ENCODE assay signal across 8 cellular contexts in the genomic region with DNA sequence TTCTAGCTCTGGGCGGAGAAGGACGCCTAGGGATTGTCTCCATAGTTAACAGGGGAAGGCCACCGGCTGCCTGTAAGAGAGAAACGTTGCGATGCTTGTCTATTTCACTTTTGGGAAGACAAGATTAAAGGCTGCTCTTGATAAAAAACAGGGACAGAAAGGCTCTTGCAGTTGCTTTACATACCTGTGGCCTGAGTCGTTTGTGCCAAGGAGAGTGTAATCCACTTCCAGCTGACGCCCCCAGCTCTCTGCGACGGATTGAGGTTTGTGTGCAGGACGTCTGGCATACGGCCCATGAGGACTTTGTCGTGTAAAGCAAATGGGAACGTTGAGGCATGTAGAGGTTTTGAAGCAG. TPM values are rescaled to one million over a fixed set of nuclear protein-coding genes. Genes with fewer than 3 reads are reported as not detected.
DNase-seq lines count a peak whose midpoint lies in the region; ATAC-seq, FAIRE-seq and TF ChIP-seq lines count a peak whose summit lies in the region.

No MANE protein-coding gene starts in this region.

- no peaks in the 10 kb centered on the region for H3K9me2 ChIP-seq in neural cell (ENCODE audit: insufficient read depth, low read length)

- no peaks in the 10 kb centered on the region for H3K79me2 ChIP-seq in neural cell (replicated peaks; ENCODE audit: insufficient read depth, low read length)

- TF ChIP-seq POLR2A in esophagus squamous epithelium (IDR thresholded peaks at IDR 0.05): no peak

- H3K4me3 ChIP-seq in esophagus squamous epithelium: peak overlapping the region; percentile 76 to 96 (median 90)
- peak overlapping the region; percentile 97 for H3K4me3 ChIP-seq in neural cell (ENCODE audit: low read length)

- H3F3A ChIP-seq in neural cell (ENCODE audit: insufficient read depth, low read length, poor library complexity, severe bottlenecking): no peaks in the 10 kb centered on the region

- H3K4me1 ChIP-seq in esophagus squamous epithelium: peaks cover 30 to 79% (median 41%) of the 10 kb centered on the region in 3 donors

- H3K27ac ChIP-seq in esophagus squamous epithelium: peak overlapping the region; percentile 98 to 100 (median 99)
- no peak overlapping the region for H3K27ac ChIP-seq in neural cell (ENCODE audit: low read length)

- no peaks in the 10 kb centered on the region for H4K20me1 ChIP-seq in neural cell (ENCODE audit: insufficient read depth)

- H3K27me3 Mint-ChIP-seq in T-helper 17 cell: no peaks in the 10 kb centered on the region

- 0 to 4% methylated on average over 13 of the region's 13 CpGs for WGBS in esophagus squamous epithelium, 2 donors

- peak overlapping the region; percentile 49 for H3K4me2 ChIP-seq in neural cell (ENCODE audit: low read length)

- no peak for TF ChIP-seq EP300 in neural cell (conservative IDR thresholded peaks at IDR 0.05; ENCODE audit: poor library complexity, severe bottlenecking)

- peaks cover 4% of the 10 kb centered on the region for H3K36me3 Mint-ChIP-seq in T-helper 17 cell (ENCODE audit: low read depth)

- intact Hi-C loops in esophagus squamous epithelium (cut with DNase I): no loop called here

- peaks cover 0 to 18% (median 0%) of the 10 kb centered on the region in 3 donors for H3K36me3 ChIP-seq in esophagus squamous epithelium
- H3K36me3 ChIP-seq in neural cell (ENCODE audit: insufficient read depth, low read length): no peaks in the 10 kb centered on the region

- no peak for TF ChIP-seq RAD21 in neural cell (conservative IDR thresholded peaks at IDR 0.05)

- H3K27me3 ChIP-seq in esophagus squamous epithelium: no peaks in the 10 kb centered on the region
- no peaks in the 10 kb centered on the region for H3K27me3 ChIP-seq in neural cell (ENCODE audit: insufficient read depth, low read depth, low read length)

- no peak for ATAC-seq in T-helper 17 cell
- ATAC-seq in GM21526 (IDR thresholded peaks at IDR 0.05; ENCODE audit: low FRiP score, unreplicated experiment): no peak

- no peak overlapping the region for H3K9ac ChIP-seq in neural cell (ENCODE audit: low read length)

- TF ChIP-seq CTCF in esophagus squamous epithelium (IDR thresholded peaks at IDR 0.05): no peak
- TF ChIP-seq CTCF in neural cell (IDR thresholded peaks at IDR 0.05; ENCODE audit: poor library complexity, severe bottlenecking): no peak

- FAIRE-seq in GM18507 (lab: Jason Lieb, UNC): peak; percentile 9

- H3K4me3 Mint-ChIP-seq in T-helper 17 cell: peak overlapping the region; percentile 94

- peaks cover 47% of the 10 kb centered on the region for H3K4me1 Mint-ChIP-seq in T-helper 17 cell

- no peak overlapping the region for H2AFZ ChIP-seq in neural cell (ENCODE audit: low read depth, low read length)

- peak overlapping the region; percentile 96 for H3K27ac Mint-ChIP-seq in T-helper 17 cell

- no peak for DNase-seq in GM18507 (ENCODE audit: extremely low spot score, insufficient read length, low read depth)
- no peak for DNase-seq in T-helper 17 cell
- DNase-seq in esophagus squamous epithelium (lab: John Stamatoyannopoulos, UW): no peak
- DNase-seq in SKM-1 (lab: John Stamatoyannopoulos, UW; ENCODE audit: unreplicated experiment): no peak
- DNase-seq in pons (ENCODE audit: low spot score): no peak
- no peak for DNase-seq in T1000 (lab: John Stamatoyannopoulos, UW)

- H3K9me3 ChIP-seq in T-helper 17 cell (ENCODE audit: control insufficient read depth, low read length, poor library complexity, severe bottlenecking) (no peaks in the 10 kb centered on the region), esophagus squamous epithelium (no peaks in the 10 kb centered on the region), neural cell (ENCODE audit: low read length) (no peaks in the 10 kb centered on the region)

TF ChIP-seq in neural cell, 6 proteins besides CTCF, POLR2A, EP300 and RAD21:
- TF ChIP-seq, protein P1, sequence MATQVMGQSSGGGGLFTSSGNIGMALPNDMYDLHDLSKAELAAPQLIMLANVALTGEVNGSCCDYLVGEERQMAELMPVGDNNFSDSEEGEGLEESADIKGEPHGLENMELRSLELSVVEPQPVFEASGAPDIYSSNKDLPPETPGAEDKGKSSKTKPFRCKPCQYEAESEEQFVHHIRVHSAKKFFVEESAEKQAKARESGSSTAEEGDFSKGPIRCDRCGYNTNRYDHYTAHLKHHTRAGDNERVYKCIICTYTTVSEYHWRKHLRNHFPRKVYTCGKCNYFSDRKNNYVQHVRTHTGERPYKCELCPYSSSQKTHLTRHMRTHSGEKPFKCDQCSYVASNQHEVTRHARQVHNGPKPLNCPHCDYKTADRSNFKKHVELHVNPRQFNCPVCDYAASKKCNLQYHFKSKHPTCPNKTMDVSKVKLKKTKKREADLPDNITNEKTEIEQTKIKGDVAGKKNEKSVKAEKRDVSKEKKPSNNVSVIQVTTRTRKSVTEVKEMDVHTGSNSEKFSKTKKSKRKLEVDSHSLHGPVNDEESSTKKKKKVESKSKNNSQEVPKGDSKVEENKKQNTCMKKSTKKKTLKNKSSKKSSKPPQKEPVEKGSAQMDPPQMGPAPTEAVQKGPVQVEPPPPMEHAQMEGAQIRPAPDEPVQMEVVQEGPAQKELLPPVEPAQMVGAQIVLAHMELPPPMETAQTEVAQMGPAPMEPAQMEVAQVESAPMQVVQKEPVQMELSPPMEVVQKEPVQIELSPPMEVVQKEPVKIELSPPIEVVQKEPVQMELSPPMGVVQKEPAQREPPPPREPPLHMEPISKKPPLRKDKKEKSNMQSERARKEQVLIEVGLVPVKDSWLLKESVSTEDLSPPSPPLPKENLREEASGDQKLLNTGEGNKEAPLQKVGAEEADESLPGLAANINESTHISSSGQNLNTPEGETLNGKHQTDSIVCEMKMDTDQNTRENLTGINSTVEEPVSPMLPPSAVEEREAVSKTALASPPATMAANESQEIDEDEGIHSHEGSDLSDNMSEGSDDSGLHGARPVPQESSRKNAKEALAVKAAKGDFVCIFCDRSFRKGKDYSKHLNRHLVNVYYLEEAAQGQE (IDR thresholded peaks at IDR 0.05; ENCODE audit: borderline replicate concordance): no peak
- TF ChIP-seq EZH2 (IDR thresholded peaks at IDR 0.05; ENCODE audit: borderline replicate concordance, insufficient read depth, low read length, poor library complexity, severe bottlenecking) (no peak), POLR2AphosphoS5 (IDR thresholded peaks at IDR 0.05) (no peak), MXI1 (conservative IDR thresholded peaks at IDR 0.05; ENCODE audit: poor library complexity, severe bottlenecking) (no peak), SMC3 (conservative IDR thresholded peaks at IDR 0.05; ENCODE audit: poor library complexity) (no peak), TAF1 (IDR thresholded peaks at IDR 0.05; ENCODE audit: low read depth) (no peak)

RNA-seq across cellular contexts. Expression of a gene that starts 1.1 kb away (rescaled TPM):
- total RNA-seq in T-helper 17 cell (10 to 100 TPM; 26.2 to 38.8 TPM), esophagus squamous epithelium (10 to 100 TPM in 3 of 4 donors, 1 to 10 TPM in 1; 9.4 to 20.6 (median 17.9) TPM)
- polyA plus RNA-seq in neural cell: 1.5 and 2.0 TPM in 2 replicates
- polyA minus RNA-seq in neural cell: 0.46 and 0.73 TPM in 2 replicates
